ENCODE assay signal across 8 cellular contexts in the genomic region with DNA sequence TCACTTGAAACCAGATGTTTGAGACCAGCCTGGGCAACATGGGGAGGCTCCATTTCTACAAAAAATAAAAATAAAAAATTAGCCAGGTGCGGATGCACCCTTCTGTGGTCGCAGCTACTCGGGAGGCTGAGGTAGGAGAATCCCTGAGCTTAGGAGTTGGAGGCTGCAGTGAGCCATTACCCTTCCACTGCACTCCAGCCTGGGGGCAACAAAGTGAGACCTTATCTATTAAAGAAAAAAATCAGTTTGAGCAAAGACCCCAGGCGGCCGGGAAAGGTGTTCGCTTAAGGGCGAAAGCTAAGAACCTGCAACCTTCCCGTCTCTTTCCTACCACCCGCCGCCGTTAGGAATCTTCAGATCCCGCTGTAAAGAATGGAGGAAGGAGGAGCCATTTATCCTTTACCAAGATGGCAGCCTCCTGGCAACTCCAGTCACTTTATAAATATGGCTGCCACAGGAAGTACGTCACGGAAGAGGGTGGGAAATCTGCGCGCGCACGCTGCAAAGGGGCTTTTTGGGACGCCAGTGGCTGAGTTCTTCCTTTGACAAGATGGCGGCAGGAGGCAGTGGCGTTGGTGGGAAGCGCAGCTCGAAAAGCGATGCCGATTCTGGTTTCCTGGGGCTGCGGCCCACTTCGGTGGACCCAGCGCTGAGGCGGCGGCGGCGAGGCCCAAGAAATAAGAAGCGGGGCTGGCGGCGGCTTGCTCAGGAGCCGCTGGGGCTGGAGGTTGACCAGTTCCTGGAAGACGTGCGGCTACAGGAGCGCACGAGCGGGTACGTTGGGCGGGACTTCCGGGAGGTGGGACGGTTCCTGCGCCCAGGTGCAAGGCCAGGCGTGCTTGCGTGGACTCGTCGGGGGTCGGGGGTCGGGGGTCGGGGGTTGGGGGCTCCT. TPM values are rescaled to one million over a fixed set of nuclear protein-coding genes. Genes with fewer than 3 reads are reported as not detected.
DNase-seq lines count a peak whose midpoint lies in the region; ATAC-seq and TF ChIP-seq lines count a peak whose summit lies in the region.

Gene NOP53, plus strand, starts transcription at position 537 of the 892 bp plus-strand sequence. Its CDS starts 14 bp downstream, at position 551.

- TF ChIP-seq CTCF in SU-DHL-6 (IDR thresholded peaks at IDR 0.05; ENCODE audit: insufficient read depth, low read length, poor library complexity, severe bottlenecking) (no peak), glutamatergic neuron (IDR thresholded peaks at IDR 0.05; ENCODE audit: partially characterized antibody, unreplicated experiment) (no peak), osteocyte (IDR thresholded peaks at IDR 0.05) (no peak), thoracic aorta (IDR thresholded peaks at IDR 0.05) (peak; percentile 28)

- H3F3A ChIP-seq in SU-DHL-6 (ENCODE audit: insufficient read depth), result no peaks in the 10 kb centered on the region

- H3K9ac ChIP-seq in SU-DHL-6 (ENCODE audit: low read length), result peak within 1 kb of the TSS; percentile 85

- H3K36me3 ChIP-seq in SU-DHL-6 (ENCODE audit: low read length), result no peaks in the 10 kb centered on the region
- H3K36me3 ChIP-seq in thoracic aorta, result peaks cover 32% of the 10 kb centered on the region

- H3K27ac ChIP-seq in SU-DHL-6 (ENCODE audit: low read depth, low read length) (peak within 1 kb of the TSS; percentile 77), thoracic aorta (peak within 1 kb of the TSS; percentile 88 to 98)

- no peaks in the 10 kb centered on the region for H3K9me3 ChIP-seq in SU-DHL-6 (ENCODE audit: insufficient read depth, low read length)
- H3K9me3 ChIP-seq in thoracic aorta, result no peaks in the 10 kb centered on the region

- peaks cover 31 to 37% of the 10 kb centered on the region in 2 donors for H3K4me1 ChIP-seq in thoracic aorta (ENCODE audit: control insufficient read depth in 1 of 2, low read depth in 2 of 2)

- peaks cover 32% of the 10 kb centered on the region for H3K79me2 ChIP-seq in SU-DHL-6 (ENCODE audit: insufficient read depth, low read length)

- H3K4me3 ChIP-seq in GM08714 (ENCODE audit: low read length) (peak within 1 kb of the TSS; percentile 69), SU-DHL-6 (ENCODE audit: insufficient read depth, low read length, poor library complexity, severe bottlenecking) (peak within 1 kb of the TSS; percentile 94), thoracic aorta (peak within 1 kb of the TSS; percentile 95)

- H3K36me3 Mint-ChIP-seq in activated naive CD8-positive, alpha-beta T cell treated with anti-CD3 and anti-CD28 coated beads for 36 hours, result peaks cover 27% of the 10 kb centered on the region
- H3K36me3 Mint-ChIP-seq in glutamatergic neuron (ENCODE audit: unreplicated experiment), result peaks cover 4% of the 10 kb centered on the region
- peaks cover 16% of the 10 kb centered on the region for H3K36me3 Mint-ChIP-seq in osteocyte (ENCODE audit: unreplicated experiment)

- peak; percentile 69 for ATAC-seq in HG02642 (IDR thresholded peaks at IDR 0.05; ENCODE audit: poor library complexity, unreplicated experiment)
- peak; percentile 57 for ATAC-seq in thoracic aorta (ENCODE audit: insufficient number of reproducible peaks, low FRiP score, low read depth)

- H4K20me1 ChIP-seq in SU-DHL-6 (ENCODE audit: low read depth, low read length), result no peaks in the 10 kb centered on the region

- H3K27me3 ChIP-seq in SU-DHL-6 (ENCODE audit: low read length) (no peaks in the 10 kb centered on the region), thoracic aorta (replicated peaks; ENCODE audit: insufficient read depth) (no peaks in the 10 kb centered on the region)

- H3K4me2 ChIP-seq in SU-DHL-6 (ENCODE audit: low read depth, low read length, poor library complexity, severe bottlenecking), result peak within 1 kb of the TSS; percentile 74

- DNase-seq in NCI-H1417 (lab: John Stamatoyannopoulos, UW) (peak; percentile 95 to 98 (median 98)), glutamatergic neuron (peak; percentile 92), osteocyte (ENCODE audit: extremely low spot score, unreplicated experiment) (peak; percentile 99), thoracic aorta (ENCODE audit: low spot score) (peak; percentile 80)
- peak; percentile 92 for DNase-seq in activated naive CD8-positive, alpha-beta T cell treated with anti-CD3 and anti-CD28 coated beads for 36 hours

- peak within 1 kb of the TSS; percentile 100 for H3K27ac Mint-ChIP-seq in activated naive CD8-positive, alpha-beta T cell treated with anti-CD3 and anti-CD28 coated beads for 36 hours
- H3K27ac Mint-ChIP-seq in glutamatergic neuron (ENCODE audit: unreplicated experiment) (peak within 1 kb of the TSS; percentile 96), osteocyte (ENCODE audit: unreplicated experiment) (peak within 1 kb of the TSS; percentile 99)

- peaks cover 37% of the 10 kb centered on the region for H3K4me1 Mint-ChIP-seq in activated naive CD8-positive, alpha-beta T cell treated with anti-CD3 and anti-CD28 coated beads for 36 hours
- H3K4me1 Mint-ChIP-seq in glutamatergic neuron (ENCODE audit: low read depth, unreplicated experiment) (no peaks in the 10 kb centered on the region), osteocyte (ENCODE audit: unreplicated experiment) (peaks cover 37% of the 10 kb centered on the region)

- no peaks in the 10 kb centered on the region for H3K9me3 Mint-ChIP-seq in activated naive CD8-positive, alpha-beta T cell treated with anti-CD3 and anti-CD28 coated beads for 36 hours
- H3K9me3 Mint-ChIP-seq in glutamatergic neuron (ENCODE audit: unreplicated experiment) (peaks cover 3% of the 10 kb centered on the region), osteocyte (ENCODE audit: unreplicated experiment) (no peaks in the 10 kb centered on the region)

- H3K4me3 Mint-ChIP-seq in activated naive CD8-positive, alpha-beta T cell treated with anti-CD3 and anti-CD28 coated beads for 36 hours, result peak within 1 kb of the TSS; percentile 99
- H3K4me3 Mint-ChIP-seq in glutamatergic neuron (ENCODE audit: unreplicated experiment), result peak within 1 kb of the TSS; percentile 93
- H3K4me3 Mint-ChIP-seq in osteocyte (ENCODE audit: unreplicated experiment), result peak within 1 kb of the TSS; percentile 99

- H2AFZ ChIP-seq in SU-DHL-6 (ENCODE audit: low read depth, low read length, severe bottlenecking), result peak within 1 kb of the TSS; percentile 97

- H3K27me3 Mint-ChIP-seq in activated naive CD8-positive, alpha-beta T cell treated with anti-CD3 and anti-CD28 coated beads for 36 hours, result no peaks in the 10 kb centered on the region
- peaks cover 11% of the 10 kb centered on the region for H3K27me3 Mint-ChIP-seq in glutamatergic neuron (ENCODE audit: unreplicated experiment)
- no peaks in the 10 kb centered on the region for H3K27me3 Mint-ChIP-seq in osteocyte (ENCODE audit: unreplicated experiment)

- no peaks in the 10 kb centered on the region for H3K9me2 ChIP-seq in SU-DHL-6 (replicated peaks; ENCODE audit: insufficient read depth, low read length)

RNA-seq across cellular contexts. Expression of gene NOP53, which starts in this region (rescaled TPM):
- total RNA-seq in activated naive CD8-positive, alpha-beta T cell treated with anti-CD3 and anti-CD28 coated beads for 36 hours, result 100 to 1,000 TPM; 248 to 249 TPM
- total RNA-seq in glutamatergic neuron (ENCODE audit: unreplicated experiment), result 163 TPM
- total RNA-seq in osteocyte, result 231 and 232 TPM in 2 replicates
- total RNA-seq in thoracic aorta, result 100 to 1,000 TPM; 189 to 220 TPM

Comparison
In these comparisons a context has a peak if more than half of its experiments do, and no peak if none do; other contexts are left out.
1. Peak in every context shown above with its lines: DNase-seq, ATAC-seq, H3K4me3 ChIP-seq and H3K27ac ChIP-seq.